Comparison of ENCODE assay signal across 16 cellular contexts in genomic region chr18:58861853-58862252, GRCh38. TPM values are rescaled to one million over a fixed set of nuclear protein-coding genes. Genes with fewer than 3 reads are reported as not detected.
DNase-seq lines count a peak whose midpoint lies in the region; ATAC-seq and TF ChIP-seq lines count a peak whose summit lies in the region.
"Had no signal": no experiment of that assay in that cellular context is flagged by ENCODE, and none has a peak within 500 bp of the region (broad histone marks: within the 10 kb centered on the region; RNA-seq: fewer than 3 reads in every experiment).

No MANE protein-coding gene starts in this region.

- no peak for TF ChIP-seq POLR2A in stomach (IDR thresholded peaks at IDR 0.05)

- H3K36me3 ChIP-seq in A673 (ENCODE audit: insufficient read depth, low read length, poor library complexity, severe bottlenecking) = peaks cover 11% of the 10 kb centered on the region
- peaks cover 23% of the 10 kb centered on the region for H3K36me3 ChIP-seq in HUES6 (ENCODE audit: control insufficient read depth, insufficient read depth, low read length)
- H3K36me3 ChIP-seq in neural progenitor cell = no peaks in the 10 kb centered on the region
- no peaks in the 10 kb centered on the region for H3K36me3 ChIP-seq in stomach
- H3K36me3 ChIP-seq: BLaER1 had no signal

- H2AFZ ChIP-seq in neural progenitor cell (replicated peaks) = no peak overlapping the region

- no peak for TF ChIP-seq CTCF in A673 (conservative IDR thresholded peaks at IDR 0.05; ENCODE audit: low read depth, low read length)
- TF ChIP-seq CTCF in neural progenitor cell (IDR thresholded peaks at IDR 0.05) = no peak
- no peak for TF ChIP-seq CTCF in stomach (IDR thresholded peaks at IDR 0.05)

- intact Hi-C loops in A673 (cut with micrococcal nuclease; ENCODE audit: unreplicated experiment) = loop anchor here (5.0 kb wide), 1 partner anchor 135 kb away; no protein-coding TSS in a partner anchor
- intact Hi-C loops in head of caudate nucleus (cut with DNase I) = no loop called here
- intact Hi-C loops in stomach (cut with DNase I; ENCODE audit: low total_unique reads) = no loop called here

- H3K27me3 ChIP-seq in A673 (replicated peaks; ENCODE audit: insufficient read depth, low read depth, low read length, poor library complexity) (no peaks in the 10 kb centered on the region), HUES6 (ENCODE audit: control insufficient read depth, insufficient read depth, low read length) (no peaks in the 10 kb centered on the region), neural progenitor cell (no peaks in the 10 kb centered on the region), stomach (peaks cover 0 to 10% (median 0%) of the 10 kb centered on the region in 3 donors)

- DNase-seq in A673 (ENCODE audit: low spot score) (no peak), neural progenitor cell (ENCODE audit: low spot score) (no peak), head of caudate nucleus (no peak), cerebellar nuclear complex (lab: John Stamatoyannopoulos, UW) (no peak), stomach (no peak)
- no peak for DNase-seq in central memory CD8-positive, alpha-beta T cell (ENCODE audit: low spot score in 2 of 2)
- DNase-seq: activated CD4-positive, alpha-beta T cell treated with anti-CD3 and anti-CD28 coated beads, Interleukin-2, amount 50 U/mL, for 1 hour; activated naive CD4-positive, alpha-beta T cell treated with anti-CD3 and anti-CD28 coated beads, Interleukin-2, amount 10 ng/mL, durations not matched to agents 7 days and 5 days; dermis blood vessel endothelial cell; Kasumi-1; naive thymus-derived CD4-positive, alpha-beta T cell had no signal

- H3K27ac Mint-ChIP-seq in central memory CD8-positive, alpha-beta T cell (ENCODE audit: low read depth) = peak overlapping the region; percentile 62
- H3K27ac Mint-ChIP-seq in neural progenitor cell = peak overlapping the region; percentile 100
- H3K27ac Mint-ChIP-seq: activated naive CD4-positive, alpha-beta T cell treated with anti-CD3 and anti-CD28 coated beads, Interleukin-2, amount 10 ng/mL, durations not matched to agents 7 days and 5 days had no signal

- ATAC-seq in central memory CD8-positive, alpha-beta T cell (replicated peaks; ENCODE audit: extremely low read depth, poor library complexity, severe bottlenecking) = no peak
- ATAC-seq in GM21825 (IDR thresholded peaks at IDR 0.05; ENCODE audit: unreplicated experiment) = no peak
- ATAC-seq: naive thymus-derived CD4-positive, alpha-beta T cell; SK-N-SH treated with all-trans-retinoic acid at 6 μM for 48 hours had no signal

- TF ChIP-seq EP300 in stomach (IDR thresholded peaks at IDR 0.05) = no peak

- H3K9ac ChIP-seq in HUES6 (ENCODE audit: low read length) (peak overlapping the region; percentile 97), neural progenitor cell (no peak overlapping the region)
- H3K9ac ChIP-seq: BLaER1 had no signal

- peaks cover 49% of the 10 kb centered on the region for H3K79me2 ChIP-seq in neural progenitor cell (ENCODE audit: low read depth)

- BruUV-seq in A673 (replicated peaks; lab: Mats Ljungman, UMichigan) = no TSS peak

- H3K4me3 ChIP-seq in A673 (ENCODE audit: low read depth, low read length, poor library complexity, severe bottlenecking) (no peak overlapping the region), HUES6 (ENCODE audit: low read depth, low read length) (peak overlapping the region; percentile 74), neural progenitor cell (peak overlapping the region; percentile 71), stomach (no peak overlapping the region)
- H3K4me3 ChIP-seq: BLaER1 had no signal

- WGBS in stomach, 5 donors = 69 to 83% (median 78%) methylated on average over 5 of the region's 5 CpGs

- peak overlapping the region; percentile 93 for H3K4me2 ChIP-seq in neural progenitor cell
- H3K4me2 ChIP-seq: BLaER1 had no signal

- POLR2A ChIA-PET in A673 (lab: Charles Lee; ENCODE audit: low non-redundant PET) = no interaction called here

- H3K27ac ChIP-seq in A673 (ENCODE audit: low read depth, low read length, poor library complexity, severe bottlenecking) (peak overlapping the region; percentile 95), HUES6 (ENCODE audit: low read depth, low read length) (peak overlapping the region; percentile 99), neural progenitor cell (peak overlapping the region; percentile 97), stomach (peak overlapping the region in 2 of 5 donors; percentile 96)
- H3K27ac ChIP-seq: BLaER1 had no signal

- peak overlapping the region; percentile 78 for H3K4me3 Mint-ChIP-seq in central memory CD8-positive, alpha-beta T cell
- peak overlapping the region; percentile 88 for H3K4me3 Mint-ChIP-seq in neural progenitor cell

- no peaks in the 10 kb centered on the region for H3K9me3 Mint-ChIP-seq in central memory CD8-positive, alpha-beta T cell
- no peaks in the 10 kb centered on the region for H3K9me3 Mint-ChIP-seq in neural progenitor cell
- H3K9me3 Mint-ChIP-seq: activated naive CD4-positive, alpha-beta T cell treated with anti-CD3 and anti-CD28 coated beads, Interleukin-2, amount 10 ng/mL, durations not matched to agents 7 days and 5 days; stimulated activated naive CD8-positive, alpha-beta T cell treated with anti-CD3 and anti-CD28 coated beads, Interleukin-15, Interleukin-2, amounts not matched to agents 100 ng/mL and 50 ng/mL, for 24 hours had no signal

- H3K9me3 ChIP-seq in A673 (ENCODE audit: low read depth, low read length, poor library complexity, severe bottlenecking) (no peaks in the 10 kb centered on the region), HUES6 (ENCODE audit: control insufficient read depth, insufficient read depth, low read depth, low read length) (no peaks in the 10 kb centered on the region), neural progenitor cell (ENCODE audit: low read depth) (no peaks in the 10 kb centered on the region), stomach (no peaks in the 10 kb centered on the region)
- H3K9me3 ChIP-seq: BLaER1 had no signal

- H3K27me3 Mint-ChIP-seq in central memory CD8-positive, alpha-beta T cell = peaks cover 11% of the 10 kb centered on the region
- H3K27me3 Mint-ChIP-seq in neural progenitor cell (ENCODE audit: insufficient read depth, low read depth) = peaks cover 13% of the 10 kb centered on the region

- CTCF ChIA-PET in A673 (lab: Charles Lee) = no interaction called here

- H3F3A ChIP-seq in neural progenitor cell (ENCODE audit: low read depth) = peaks cover 81% of the 10 kb centered on the region

- H3K4me1 Mint-ChIP-seq in central memory CD8-positive, alpha-beta T cell = peaks cover 36% of the 10 kb centered on the region
- H3K4me1 Mint-ChIP-seq in neural progenitor cell = peaks cover 73% of the 10 kb centered on the region

- peaks cover 66% of the 10 kb centered on the region for H3K4me1 ChIP-seq in A673 (ENCODE audit: insufficient read depth, low read length, poor library complexity, severe bottlenecking)
- peaks cover 67% of the 10 kb centered on the region for H3K4me1 ChIP-seq in HUES6 (ENCODE audit: control insufficient read depth, insufficient read depth, low read length)
- peaks cover 73% of the 10 kb centered on the region for H3K4me1 ChIP-seq in neural progenitor cell
- H3K4me1 ChIP-seq in stomach = peaks cover 25 to 78% (median 58%) of the 10 kb centered on the region in 4 donors
- H3K4me1 ChIP-seq: BLaER1 had no signal

- peaks cover 13% of the 10 kb centered on the region for H3K36me3 Mint-ChIP-seq in central memory CD8-positive, alpha-beta T cell (ENCODE audit: insufficient read depth)
- peaks cover 17% of the 10 kb centered on the region for H3K36me3 Mint-ChIP-seq in neural progenitor cell
- H3K36me3 Mint-ChIP-seq: activated naive CD4-positive, alpha-beta T cell treated with anti-CD3 and anti-CD28 coated beads, Interleukin-2, amount 10 ng/mL, durations not matched to agents 7 days and 5 days had no signal

- peaks cover 9% of the 10 kb centered on the region for H4K20me1 ChIP-seq in neural progenitor cell (ENCODE audit: low read depth)
- H4K20me1 ChIP-seq: BLaER1 had no signal

RNA-seq across cellular contexts. Expression of gene ZNF532, which starts 2.8 kb away (rescaled TPM):
- total RNA-seq in A673 (2021) = 118 and 119 TPM in 2 replicates
- total RNA-seq in neural progenitor cell (ENCODE audit: low replicate concordance) = 121 and 137 TPM in 2 replicates
- 10 to 100 TPM in 4 of 5 donors, 1 to 10 TPM in 1; 2.9 to 53.7 (median 46.8) TPM for total RNA-seq in stomach
- polyA plus RNA-seq in stomach = 1 to 10 TPM; 9.5 to 9.6 (median 9.6) TPM

Comparison
In these comparisons a context has a peak if more than half of its experiments do, and no peak if none do; other contexts are left out.
1. H3K4me3 ChIP-seq: peak in HUES6 (single experiment) and neural progenitor cell (single experiment); none in A673 (single experiment) and stomach (0 of 4).